1 cellular context compared by ENCODE assay signal in the genomic region with DNA sequence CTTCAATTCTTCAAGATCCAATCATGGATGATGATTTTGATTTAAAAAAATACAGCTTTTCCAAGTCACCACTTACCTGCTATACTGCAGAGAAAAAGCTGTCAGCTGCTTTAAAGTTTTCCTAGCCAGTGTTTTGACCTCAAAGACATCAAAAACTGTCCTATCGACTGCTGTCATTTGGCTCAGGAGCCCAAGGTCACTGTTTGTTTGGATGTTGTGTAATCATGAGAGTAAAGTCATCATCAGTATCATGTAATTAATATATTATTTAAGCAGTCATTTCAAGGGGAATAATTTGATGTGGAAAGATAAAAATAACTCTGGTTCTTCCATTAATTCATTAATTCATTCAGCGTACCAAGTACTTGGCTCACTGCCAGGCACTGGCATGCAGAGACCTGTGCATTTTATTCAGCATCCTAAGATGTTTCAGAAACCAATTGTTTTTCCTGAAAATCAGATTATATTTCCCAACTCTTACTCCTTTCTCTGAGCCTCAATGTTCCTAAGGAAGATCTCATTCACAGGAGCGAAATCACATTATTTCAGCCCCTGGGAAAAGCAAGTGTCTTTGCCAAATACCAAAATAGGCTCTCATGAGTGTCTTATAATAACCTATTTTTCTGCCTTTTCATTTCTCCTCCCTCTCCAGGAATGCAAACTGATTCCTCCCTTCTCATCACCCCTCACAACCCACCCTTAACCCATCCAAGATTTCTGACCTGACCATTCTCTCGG.
TF ChIP-seq lines count a peak whose summit lies in the region.

No MANE protein-coding gene starts in this region.

TF ChIP-seq in WTC11, 78 proteins besides CTCF, POLR2A, EP300 and RAD21:
- TF ChIP-seq, protein P1, sequence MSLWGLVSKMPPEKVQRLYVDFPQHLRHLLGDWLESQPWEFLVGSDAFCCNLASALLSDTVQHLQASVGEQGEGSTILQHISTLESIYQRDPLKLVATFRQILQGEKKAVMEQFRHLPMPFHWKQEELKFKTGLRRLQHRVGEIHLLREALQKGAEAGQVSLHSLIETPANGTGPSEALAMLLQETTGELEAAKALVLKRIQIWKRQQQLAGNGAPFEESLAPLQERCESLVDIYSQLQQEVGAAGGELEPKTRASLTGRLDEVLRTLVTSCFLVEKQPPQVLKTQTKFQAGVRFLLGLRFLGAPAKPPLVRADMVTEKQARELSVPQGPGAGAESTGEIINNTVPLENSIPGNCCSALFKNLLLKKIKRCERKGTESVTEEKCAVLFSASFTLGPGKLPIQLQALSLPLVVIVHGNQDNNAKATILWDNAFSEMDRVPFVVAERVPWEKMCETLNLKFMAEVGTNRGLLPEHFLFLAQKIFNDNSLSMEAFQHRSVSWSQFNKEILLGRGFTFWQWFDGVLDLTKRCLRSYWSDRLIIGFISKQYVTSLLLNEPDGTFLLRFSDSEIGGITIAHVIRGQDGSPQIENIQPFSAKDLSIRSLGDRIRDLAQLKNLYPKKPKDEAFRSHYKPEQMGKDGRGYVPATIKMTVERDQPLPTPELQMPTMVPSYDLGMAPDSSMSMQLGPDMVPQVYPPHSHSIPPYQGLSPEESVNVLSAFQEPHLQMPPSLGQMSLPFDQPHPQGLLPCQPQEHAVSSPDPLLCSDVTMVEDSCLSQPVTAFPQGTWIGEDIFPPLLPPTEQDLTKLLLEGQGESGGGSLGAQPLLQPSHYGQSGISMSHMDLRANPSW (CRISPR knock-in tag; conservative IDR thresholded peaks at IDR 0.05; ENCODE audit: low read depth): no peak
- TF ChIP-seq, protein P2, sequence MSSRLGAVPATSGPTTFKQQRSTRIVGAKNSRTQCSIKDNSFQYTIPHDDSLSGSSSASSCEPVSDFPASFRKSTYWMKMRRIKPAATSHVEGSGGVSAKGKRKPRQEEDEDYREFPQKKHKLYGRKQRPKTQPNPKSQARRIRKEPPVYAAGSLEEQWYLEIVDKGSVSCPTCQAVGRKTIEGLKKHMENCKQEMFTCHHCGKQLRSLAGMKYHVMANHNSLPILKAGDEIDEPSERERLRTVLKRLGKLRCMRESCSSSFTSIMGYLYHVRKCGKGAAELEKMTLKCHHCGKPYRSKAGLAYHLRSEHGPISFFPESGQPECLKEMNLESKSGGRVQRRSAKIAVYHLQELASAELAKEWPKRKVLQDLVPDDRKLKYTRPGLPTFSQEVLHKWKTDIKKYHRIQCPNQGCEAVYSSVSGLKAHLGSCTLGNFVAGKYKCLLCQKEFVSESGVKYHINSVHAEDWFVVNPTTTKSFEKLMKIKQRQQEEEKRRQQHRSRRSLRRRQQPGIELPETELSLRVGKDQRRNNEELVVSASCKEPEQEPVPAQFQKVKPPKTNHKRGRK (CRISPR knock-in tag; IDR thresholded peaks at IDR 0.05; ENCODE audit: borderline replicate concordance): no peak
- no peak for TF ChIP-seq NR3C1 (CRISPR knock-in tag; conservative IDR thresholded peaks at IDR 0.05; ENCODE audit: low read depth)
- TF ChIP-seq IRF2 (CRISPR knock-in tag; IDR thresholded peaks at IDR 0.05; ENCODE audit: borderline replicate concordance, low read depth): no peak
- TF ChIP-seq JUN (CRISPR knock-in tag; IDR thresholded peaks at IDR 0.05): no peak
- TF ChIP-seq SMAD4 (CRISPR knock-in tag; IDR thresholded peaks at IDR 0.05): no peak
- TF ChIP-seq, protein P3, sequence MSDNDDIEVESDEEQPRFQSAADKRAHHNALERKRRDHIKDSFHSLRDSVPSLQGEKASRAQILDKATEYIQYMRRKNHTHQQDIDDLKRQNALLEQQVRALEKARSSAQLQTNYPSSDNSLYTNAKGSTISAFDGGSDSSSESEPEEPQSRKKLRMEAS (CRISPR knock-in tag; IDR thresholded peaks at IDR 0.05): no peak
- 0 out of 2 replicates have a peak, but pooled peaks have one; percentile 50 for TF ChIP-seq GABPB1 (CRISPR knock-in tag; IDR thresholded peaks at IDR 0.05)
- TF ChIP-seq FOXJ3 (CRISPR knock-in tag; IDR thresholded peaks at IDR 0.05; ENCODE audit: borderline replicate concordance): no peak
